ENCODE assay signal across 8 cellular contexts in genomic region chr14:33792387-33793368, GRCh38.
A peak's percentile ranks its signal among the peaks of the same experiment; 100 is the strongest.
DNase-seq lines count a peak whose midpoint lies in the region; ATAC-seq and TF ChIP-seq lines count a peak whose summit lies in the region.

No MANE protein-coding gene starts in this region.

- intact Hi-C loops in CD4-positive, alpha-beta T cell (cut with DNase I, micrococcal nuclease) = loop anchor here (1.0 to 2.0 kb wide), 2 partner anchors 1216 kb away; no protein-coding TSS in a partner anchor

- no peaks in the 10 kb centered on the region for H3K36me3 Mint-ChIP-seq in CD4-positive, alpha-beta T cell (ENCODE audit: low read depth)

- peak overlapping the region in 1 of 5 donors; percentile 47 for H3K9ac ChIP-seq in subcutaneous abdominal adipose tissue (ENCODE audit: low read length in 5 of 5)

- H3K9me3 Mint-ChIP-seq in CD4-positive, alpha-beta T cell = no peaks in the 10 kb centered on the region

- POLR2A ChIA-PET in CD4-positive, alpha-beta T cell (lab: Charles Lee) = no interaction called here
- POLR2A ChIA-PET in RWPE1 (lab: Yijun Ruan, JAX; ENCODE audit: low non-redundant PET) = no interaction called here

- H3K36me3 ChIP-seq in neutrophil (no peaks in the 10 kb centered on the region), subcutaneous abdominal adipose tissue (ENCODE audit: control insufficient read depth in 5 of 5, insufficient read depth in 5 of 5, low read length in 5 of 5) (no peaks in the 10 kb centered on the region)

- DNase-seq in CD4-positive, alpha-beta T cell = peak; percentile 36 to 70 (median 51)
- peak; percentile 32 for DNase-seq in LNCaP clone FGC (ENCODE audit: low read depth)
- peak; percentile 72 for DNase-seq in RWPE1 (ENCODE audit: low spot score)
- DNase-seq in activated effector memory CD4-positive, alpha-beta T cell treated with anti-CD3 and anti-CD28 coated beads, Interleukin-2, amount 50 U/mL, for 16 hours = peak; percentile 88
- peak; percentile 65 to 91 for DNase-seq in foreskin fibroblast

- no peak overlapping the region for H3K4me3 ChIP-seq in LNCaP clone FGC (ENCODE audit: low read depth, low read length)
- peak overlapping the region; percentile 2 to 43 for H3K4me3 ChIP-seq in foreskin fibroblast (ENCODE audit: low read depth in 1 of 2, low read length in 2 of 2)
- no peak overlapping the region for H3K4me3 ChIP-seq in neutrophil (ENCODE audit: low read depth in 1 of 2, low read length in 1 of 2)
- H3K4me3 ChIP-seq in subcutaneous abdominal adipose tissue (ENCODE audit: low read depth in 1 of 5, low read length in 5 of 5) = peak overlapping the region in 3 of 5 donors; percentile 14 to 40 (median 20)

- no peaks in the 10 kb centered on the region for H3K9me3 ChIP-seq in CD4-positive, alpha-beta T cell (ENCODE audit: control insufficient read depth, low read length)
- H3K9me3 ChIP-seq in neutrophil (no peaks in the 10 kb centered on the region), subcutaneous abdominal adipose tissue (ENCODE audit: control insufficient read depth in 5 of 5, low read length in 5 of 5) (no peaks in the 10 kb centered on the region)

- H3K27me3 Mint-ChIP-seq in CD4-positive, alpha-beta T cell = peaks cover 59% of the 10 kb centered on the region

- no peaks in the 10 kb centered on the region for H3K4me1 ChIP-seq in neutrophil (ENCODE audit: control insufficient read depth in 1 of 2, insufficient read depth in 1 of 2, low read depth in 1 of 2, low read length in 1 of 2)
- peaks cover 0 to 9% (median 8%) of the 10 kb centered on the region in 5 donors for H3K4me1 ChIP-seq in subcutaneous abdominal adipose tissue (ENCODE audit: control insufficient read depth in 5 of 5, insufficient read depth in 5 of 5, low read length in 5 of 5)

- ATAC-seq in CD4-positive, alpha-beta T cell (ENCODE audit: poor library complexity) = no peak
- ATAC-seq in GM21381 (IDR thresholded peaks at IDR 0.05; ENCODE audit: unreplicated experiment) = peak; percentile 56

- peaks cover 20% of the 10 kb centered on the region for H3K4me1 Mint-ChIP-seq in CD4-positive, alpha-beta T cell (ENCODE audit: low read depth)

- CTCF ChIA-PET in CD4-positive, alpha-beta T cell (lab: Charles Lee) = interaction anchor here (0.9 to 1.8 kb wide), 7 partner anchors 9 to 324 kb away, joined by 3 to 7 read pairs (median 4); no protein-coding TSS in a partner anchor
- CTCF ChIA-PET in RWPE1 (lab: Yijun Ruan, JAX) = interaction anchor here (0.5 to 1.5 kb wide), 24 partner anchors 9 to 1452 kb away, joined by 3 to 10 read pairs (median 3); no protein-coding TSS in a partner anchor

- peaks cover 5% of the 10 kb centered on the region for H3K27me3 ChIP-seq in CD4-positive, alpha-beta T cell (ENCODE audit: control insufficient read depth, insufficient read depth, low read length)
- H3K27me3 ChIP-seq in neutrophil (peaks cover 65% of the 10 kb centered on the region), subcutaneous abdominal adipose tissue (ENCODE audit: control insufficient read depth in 5 of 5, insufficient read depth in 4 of 5, low read length in 5 of 5) (peaks cover 0 to 5% (median 0%) of the 10 kb centered on the region in 5 donors)

- peak overlapping the region; percentile 60 for H3K4me3 Mint-ChIP-seq in CD4-positive, alpha-beta T cell

- TF ChIP-seq CTCF in CD4-positive, alpha-beta T cell (IDR thresholded peaks at IDR 0.05) = peak; percentile 92
- TF ChIP-seq CTCF in LNCaP clone FGC (IDR thresholded peaks at IDR 0.05; ENCODE audit: control insufficient read depth, extremely low read depth, insufficient read depth) (peak; percentile 90), RWPE1 (conservative IDR thresholded peaks at IDR 0.05; ENCODE audit: low read depth) (peak; percentile 94), foreskin fibroblast (IDR thresholded peaks at IDR 0.05; ENCODE audit: low read depth, low read length) (peak; percentile 98), neutrophil (IDR thresholded peaks at IDR 0.05) (peak; percentile 31)

- no peak overlapping the region for H3K27ac ChIP-seq in CD4-positive, alpha-beta T cell (ENCODE audit: low read depth, low read length)
- H3K27ac ChIP-seq in RWPE1 (no peak overlapping the region), neutrophil (no peak overlapping the region), subcutaneous abdominal adipose tissue (ENCODE audit: low read depth, low read length) (no peak overlapping the region)

- no peak overlapping the region for H3K27ac Mint-ChIP-seq in CD4-positive, alpha-beta T cell

Comparison
In these comparisons a context has a peak if more than half of its experiments do, and no peak if none do; other contexts are left out.
1. DNase-seq: peak in every context shown above with its lines; median percentile 88 in activated effector memory CD4-positive, alpha-beta T cell treated with anti-CD3 and anti-CD28 coated beads, Interleukin-2, amount 50 U/mL, for 16 hours; 78 in foreskin fibroblast; 72 in RWPE1; 51 in CD4-positive, alpha-beta T cell; 32 in LNCaP clone FGC.
2. CTCF ChIP-seq: peak in every context shown above with its lines; median percentile 98 in foreskin fibroblast; 94 in RWPE1; 92 in CD4-positive, alpha-beta T cell; 90 in LNCaP clone FGC; 31 in neutrophil.
3. H3K4me3 ChIP-seq: peak in foreskin fibroblast (2 of 2) and subcutaneous abdominal adipose tissue (3 of 5); none in LNCaP clone FGC (single experiment) and neutrophil (0 of 2).